ENCODE assay signal across 13 cellular contexts in genomic region chr13:112072531-112073244, GRCh38. TPM values are rescaled to one million over a fixed set of nuclear protein-coding genes. Genes with fewer than 3 reads are reported as not detected.
DNase-seq lines count a peak whose midpoint lies in the region; ATAC-seq, FAIRE-seq and TF ChIP-seq lines count a peak whose summit lies in the region.
"Had no signal": no experiment of that assay in that cellular context is flagged by ENCODE, and none has a peak within 500 bp of the region (broad histone marks: within the 10 kb centered on the region; RNA-seq: fewer than 3 reads in every experiment).

No MANE protein-coding gene starts in this region.

- H3K27ac ChIP-seq in A549 (no peak overlapping the region), HUES6 (ENCODE audit: low read depth, low read length) (no peak overlapping the region), layer of hippocampus (ENCODE audit: low read depth, low read length) (peak overlapping the region; percentile 46)
- H3K27ac ChIP-seq: C4-2B had no signal

- H3K9me3 Mint-ChIP-seq in WTC11 = no peaks in the 10 kb centered on the region
- peaks cover 17% of the 10 kb centered on the region for H3K9me3 Mint-ChIP-seq in activated CD8-positive, alpha-beta T cell treated with anti-CD3 and anti-CD28 coated beads, Interleukin-2, amount 10 ng/mL, durations not matched to agents 7 days and 5 days (ENCODE audit: insufficient read depth)
- H3K9me3 Mint-ChIP-seq: stimulated activated effector memory CD8-positive, alpha-beta T cell treated with anti-CD3 and anti-CD28 coated beads, Interleukin-12 subunit alpha, Interleukin-12 subunit beta, amount 100 ng/mL, for 72 hours had no signal

- no peaks in the 10 kb centered on the region for H3K4me1 ChIP-seq in A549
- H3K4me1 ChIP-seq in HUES6 (ENCODE audit: control insufficient read depth, insufficient read depth, low read length) = peaks cover 17% of the 10 kb centered on the region

- TF ChIP-seq POLR2A in A549 (IDR thresholded peaks at IDR 0.05; ENCODE audit: low read length) = no peak

- no peak for ATAC-seq in A549
- peak; percentile 60 for ATAC-seq in WTC11
- no peak for ATAC-seq in activated CD8-positive, alpha-beta T cell treated with anti-CD3 and anti-CD28 coated beads, Interleukin-2, amount 10 ng/mL, durations not matched to agents 7 days and 5 days
- ATAC-seq: stimulated activated effector memory CD8-positive, alpha-beta T cell treated with anti-CD3 and anti-CD28 coated beads, Interleukin-12 subunit alpha, Interleukin-12 subunit beta, amount 100 ng/mL, for 72 hours had no signal

- peak overlapping the region; percentile 32; the same call in 1 of the 3 replicates for H3K4me2 ChIP-seq in A549

- WGBS in A549 (ENCODE audit: missing lambda C conversion rate) = no CpG with 5 or more reads among the region's 77 CpGs

- H3K36me3 ChIP-seq in HUES6 (ENCODE audit: control insufficient read depth, insufficient read depth, low read length) = no peaks in the 10 kb centered on the region

- H3K4me3 Mint-ChIP-seq in WTC11 = peak overlapping the region; percentile 66
- no peak overlapping the region for H3K4me3 Mint-ChIP-seq in activated CD8-positive, alpha-beta T cell treated with anti-CD3 and anti-CD28 coated beads, Interleukin-2, amount 10 ng/mL, durations not matched to agents 7 days and 5 days
- H3K4me3 Mint-ChIP-seq: HFFc6; stimulated activated effector memory CD8-positive, alpha-beta T cell treated with anti-CD3 and anti-CD28 coated beads, Interleukin-12 subunit alpha, Interleukin-12 subunit beta, amount 100 ng/mL, for 72 hours had no signal

- TF ChIP-seq EP300 in A549 (IDR thresholded peaks at IDR 0.05) = no peak

- H3K4me3 ChIP-seq in A549 (no peak overlapping the region), HUES6 (ENCODE audit: low read depth, low read length) (peak overlapping the region; percentile 67)

- no peak overlapping the region for H3K27ac Mint-ChIP-seq in WTC11
- no peak overlapping the region for H3K27ac Mint-ChIP-seq in activated CD8-positive, alpha-beta T cell treated with anti-CD3 and anti-CD28 coated beads, Interleukin-2, amount 10 ng/mL, durations not matched to agents 7 days and 5 days
- H3K27ac Mint-ChIP-seq: HFFc6; stimulated activated effector memory CD8-positive, alpha-beta T cell treated with anti-CD3 and anti-CD28 coated beads, Interleukin-12 subunit alpha, Interleukin-12 subunit beta, amount 100 ng/mL, for 72 hours had no signal

- no peak for DNase-seq in A549 (ENCODE audit: low read depth in 1 of 2, low spot score in 1 of 2)
- DNase-seq in WTC11 (ENCODE audit: low spot score) = peak; percentile 83
- no peak for DNase-seq in activated CD8-positive, alpha-beta T cell treated with anti-CD3 and anti-CD28 coated beads, Interleukin-2, amount 10 ng/mL, durations not matched to agents 7 days and 5 days
- no peak for DNase-seq in NCI-H524 treated with DMSO at 0.1 percent for 48 hours (lab: John Stamatoyannopoulos, UW)
- DNase-seq in AML-193 (lab: John Stamatoyannopoulos, UW) = no peak
- no peak for DNase-seq in D341Med (ENCODE audit: low spot score)
- DNase-seq: activated effector memory CD4-positive, alpha-beta T cell treated with Interleukin-2 at 50 U/mL for 16 hours; HFFc6 had no signal

- peak overlapping the region; percentile 8 for H3K9ac ChIP-seq in HUES6 (ENCODE audit: low read length)

- TF ChIP-seq RAD21 in A549 (conservative IDR thresholded peaks at IDR 0.05 in 1 of 2, IDR thresholded peaks at IDR 0.05 in 1 of 2) = no peak

- H3K9me3 ChIP-seq in A549 (no peaks in the 10 kb centered on the region), HUES6 (ENCODE audit: control insufficient read depth, insufficient read depth, low read depth, low read length) (no peaks in the 10 kb centered on the region)

- peaks cover 41% of the 10 kb centered on the region for H3K4me1 Mint-ChIP-seq in WTC11
- H3K4me1 Mint-ChIP-seq in activated CD8-positive, alpha-beta T cell treated with anti-CD3 and anti-CD28 coated beads, Interleukin-2, amount 10 ng/mL, durations not matched to agents 7 days and 5 days (ENCODE audit: low read depth) = no peaks in the 10 kb centered on the region
- H3K4me1 Mint-ChIP-seq: stimulated activated effector memory CD8-positive, alpha-beta T cell treated with anti-CD3 and anti-CD28 coated beads, Interleukin-12 subunit alpha, Interleukin-12 subunit beta, amount 100 ng/mL, for 72 hours had no signal

- POLR2A ChIA-PET in A549 (lab: Yijun Ruan, JAX) = no interaction called here
- POLR2A ChIA-PET in WTC11 (lab: Charles Lee) = interaction anchor here (0.6 to 1.3 kb wide), 5 partner anchors 9 to 527 kb away, joined by 3 to 9 read pairs (median 5); no protein-coding TSS in a partner anchor
- POLR2A ChIA-PET in activated CD8-positive, alpha-beta T cell treated with anti-CD3 and anti-CD28 coated beads, Interleukin-2, amount 10 ng/mL, durations not matched to agents 7 days and 5 days (lab: Charles Lee) = no interaction called here

- H3K27me3 ChIP-seq in HUES6 (ENCODE audit: control insufficient read depth, insufficient read depth, low read length) (peaks cover 95% of the 10 kb centered on the region), layer of hippocampus (ENCODE audit: control insufficient read depth, insufficient read depth, low read length) (peaks cover 49% of the 10 kb centered on the region)

- no peak for FAIRE-seq in A549 (lab: Jason Lieb, UNC)

- CTCF ChIA-PET in A549 (lab: Yijun Ruan, JAX) (no interaction called here), WTC11 (lab: Charles Lee) (interaction anchor here (0.7 to 1.1 kb wide), 8 partner anchors 11 to 568 kb away, joined by 3 to 7 read pairs (median 3); no protein-coding TSS in a partner anchor)
- CTCF ChIA-PET in activated CD8-positive, alpha-beta T cell treated with anti-CD3 and anti-CD28 coated beads, Interleukin-2, amount 10 ng/mL, durations not matched to agents 7 days and 5 days (lab: Charles Lee) = no interaction called here

- H3K36me3 Mint-ChIP-seq in WTC11 = no peaks in the 10 kb centered on the region
- peaks cover 20% of the 10 kb centered on the region for H3K36me3 Mint-ChIP-seq in activated CD8-positive, alpha-beta T cell treated with anti-CD3 and anti-CD28 coated beads, Interleukin-2, amount 10 ng/mL, durations not matched to agents 7 days and 5 days (ENCODE audit: low read depth)

- no peak for TF ChIP-seq CTCF in A549 (IDR thresholded peaks at IDR 0.05)
- no peak for TF ChIP-seq CTCF in WTC11 (IDR thresholded peaks at IDR 0.05)

- H3K27me3 Mint-ChIP-seq in WTC11 (ENCODE audit: low read depth) = peaks cover 72% of the 10 kb centered on the region
- H3K27me3 Mint-ChIP-seq in activated CD8-positive, alpha-beta T cell treated with anti-CD3 and anti-CD28 coated beads, Interleukin-2, amount 10 ng/mL, durations not matched to agents 7 days and 5 days (ENCODE audit: low read depth) = peaks cover 61% of the 10 kb centered on the region

TF ChIP-seq in A549, 52 proteins besides CTCF, POLR2A, EP300 and RAD21 (continues in another document):
- TF ChIP-seq POLR2AphosphoS2 (conservative IDR thresholded peaks at IDR 0.05; ENCODE audit: low read length) (no peak), BCL3 (IDR thresholded peaks at IDR 0.05) (no peak), CBX8 (IDR thresholded peaks at IDR 0.05) (no peak), E2F6 (IDR thresholded peaks at IDR 0.05; ENCODE audit: borderline replicate concordance, low read depth) (no peak), JUN (IDR thresholded peaks at IDR 0.05) (no peak)

TF ChIP-seq in WTC11, 78 proteins besides CTCF, POLR2A, EP300 and RAD21:
- TF ChIP-seq FOXP4 (CRISPR knock-in tag; IDR thresholded peaks at IDR 0.05) (no peak), USF1 (CRISPR knock-in tag; IDR thresholded peaks at IDR 0.05) (no peak), ZNF138 (CRISPR knock-in tag; conservative IDR thresholded peaks at IDR 0.05) (no peak), NR3C1 (CRISPR knock-in tag; conservative IDR thresholded peaks at IDR 0.05; ENCODE audit: low read depth) (no peak), ZNF423 (CRISPR knock-in tag; IDR thresholded peaks at IDR 0.05) (peak; percentile 84), MYBL2 (CRISPR knock-in tag; IDR thresholded peaks at IDR 0.05) (no peak), TEAD1 (CRISPR knock-in tag; IDR thresholded peaks at IDR 0.05) (0 out of 2 replicates have a peak, but pooled peaks have one; percentile 28)

RNA-seq across cellular contexts. Expression of gene SOX1, which starts 5.7 kb away (rescaled TPM):
- polyA plus RNA-seq in A549 (2011; rRNA removed) (not detected in 2 replicates), A549 (2017; fragmentation: RNase III; extraction: RNeasy Plus Mini Kit Qiagen cat#74134 plus additional on column Dnase treatment) (not detected in 3 replicates)
- polyA plus RNA-seq in A549 (2012; cell fraction: cytosol; rRNA removed) = not detected in 2 replicates
- polyA plus RNA-seq in A549 (2012; cell fraction: nucleus; rRNA removed) = not detected in 2 replicates
- polyA minus RNA-seq in A549 (2011; rRNA and poly(A)+ RNA removed) = not detected in 2 replicates
- total RNA-seq in WTC11 (2021) = 0.15 to 0.25 TPM (median 0.18 TPM) in 3 replicates
- total RNA-seq in activated CD8-positive, alpha-beta T cell treated with anti-CD3 and anti-CD28 coated beads, Interleukin-2, amount 10 ng/mL, durations not matched to agents 7 days and 5 days = not detected
- total RNA-seq: HFFc6, liver had no signal
- polyA plus RNA-seq: liver had no signal
